In genomic region chr19:39327990-39328705, GRCh38 we compare ENCODE assay signal across 8 cellular contexts. TPM values are rescaled to one million over a fixed set of nuclear protein-coding genes. Genes with fewer than 3 reads are reported as not detected.
DNase-seq lines count a peak whose midpoint lies in the region; ATAC-seq and TF ChIP-seq lines count a peak whose summit lies in the region.

No MANE protein-coding gene starts in this region.

- H2AFZ ChIP-seq in OCI-LY3 (ENCODE audit: low read depth, low read length) = no peak overlapping the region

- no peaks in the 10 kb centered on the region for H3K79me2 ChIP-seq in OCI-LY3 (ENCODE audit: low read length)

- H3K9ac ChIP-seq in OCI-LY3 (ENCODE audit: low read length) = no peak overlapping the region

- no peaks in the 10 kb centered on the region for H3K27me3 ChIP-seq in CD4-positive, alpha-beta T cell (ENCODE audit: control insufficient read depth, insufficient read depth, low read length)
- H3K27me3 ChIP-seq in OCI-LY3 (ENCODE audit: low read depth, low read length) = no peaks in the 10 kb centered on the region
- H3K27me3 ChIP-seq in esophagus squamous epithelium = peaks cover 0 to 4% (median 0%) of the 10 kb centered on the region in 4 donors

- no peaks in the 10 kb centered on the region for H3K9me3 ChIP-seq in CD4-positive, alpha-beta T cell (ENCODE audit: control insufficient read depth, low read length)
- H3K9me3 ChIP-seq in OCI-LY3 (ENCODE audit: insufficient read depth, low read length) (no peaks in the 10 kb centered on the region), esophagus squamous epithelium (no peaks in the 10 kb centered on the region)

- H3K4me2 ChIP-seq in OCI-LY3 (ENCODE audit: low read length) = no peak overlapping the region

- H3K27ac ChIP-seq in CD4-positive, alpha-beta T cell (ENCODE audit: low read depth, low read length) = no peak overlapping the region
- H3K27ac ChIP-seq in OCI-LY3 (ENCODE audit: low read length) (no peak overlapping the region), esophagus squamous epithelium (no peak overlapping the region)

- 30 to 45% methylated on average over 14 to 16 of the region's 19 CpGs for WGBS in esophagus squamous epithelium, 2 donors

- intact Hi-C loops in CD4-positive, alpha-beta T cell (cut with DNase I, micrococcal nuclease) = loop anchor here (1.0 to 5.0 kb wide), 3 partner anchors 116 to 276 kb away; no protein-coding TSS in a partner anchor
- intact Hi-C loops in esophagus squamous epithelium (cut with DNase I) = loop anchor here (5.0 to 10.0 kb wide), 2 partner anchors 206 to 363 kb away; no protein-coding TSS in a partner anchor

- no peak for TF ChIP-seq POLR2A in esophagus squamous epithelium (IDR thresholded peaks at IDR 0.05)

- no peaks in the 10 kb centered on the region for H3K27me3 Mint-ChIP-seq in CD4-positive, alpha-beta T cell
- H3K27me3 Mint-ChIP-seq in activated T-cell treated with anti-CD3 and anti-CD28 coated beads, Interleukin-2, amount 50 U/mL, for 24 hours = no peaks in the 10 kb centered on the region
- H3K27me3 Mint-ChIP-seq in naive thymus-derived CD8-positive, alpha-beta T cell = no peaks in the 10 kb centered on the region
- no peaks in the 10 kb centered on the region for H3K27me3 Mint-ChIP-seq in stimulated activated memory B cell treated with anti-CD40 and anti-IgM and Interleukin-4, amounts not matched to agents 10 μg/mL and 1 μg/mL and 100 μg/mL, for 72 hours

- no peak overlapping the region for H3K4me3 ChIP-seq in OCI-LY3 (ENCODE audit: low read length)
- no peak overlapping the region for H3K4me3 ChIP-seq in esophagus squamous epithelium

- H3K4me3 Mint-ChIP-seq in CD4-positive, alpha-beta T cell = peak overlapping the region; percentile 68
- H3K4me3 Mint-ChIP-seq in activated T-cell treated with anti-CD3 and anti-CD28 coated beads, Interleukin-2, amount 50 U/mL, for 24 hours = no peak overlapping the region
- peak overlapping the region in 9 of 10 donors; percentile 14 to 74 (median 52) for H3K4me3 Mint-ChIP-seq in naive thymus-derived CD8-positive, alpha-beta T cell
- H3K4me3 Mint-ChIP-seq in stimulated activated memory B cell treated with anti-CD40 and anti-IgM and Interleukin-4, amounts not matched to agents 10 μg/mL and 1 μg/mL and 100 μg/mL, for 72 hours = no peak overlapping the region

- DNase-seq in CD4-positive, alpha-beta T cell = peak; percentile 71 to 89 (median 79)
- DNase-seq in HPDE6-E6E7 (ENCODE audit: extremely low spot score) (peak; percentile 76), esophagus squamous epithelium (lab: John Stamatoyannopoulos, UW) (no peak), cortex of kidney (lab: John Stamatoyannopoulos, UW) (no peak)
- peak; percentile 89 for DNase-seq in activated T-cell treated with anti-CD3 and anti-CD28 coated beads, Interleukin-2, amount 50 U/mL, for 24 hours
- DNase-seq in naive thymus-derived CD8-positive, alpha-beta T cell = peak; percentile 63 to 88 (median 78)

- peaks cover 34% of the 10 kb centered on the region for H3K4me1 Mint-ChIP-seq in CD4-positive, alpha-beta T cell (ENCODE audit: low read depth)
- peaks cover 46% of the 10 kb centered on the region for H3K4me1 Mint-ChIP-seq in activated T-cell treated with anti-CD3 and anti-CD28 coated beads, Interleukin-2, amount 50 U/mL, for 24 hours (ENCODE audit: low read depth)
- H3K4me1 Mint-ChIP-seq in naive thymus-derived CD8-positive, alpha-beta T cell = peaks cover 23 to 63% (median 50%) of the 10 kb centered on the region in 4 donors
- peaks cover 38% of the 10 kb centered on the region for H3K4me1 Mint-ChIP-seq in stimulated activated memory B cell treated with anti-CD40 and anti-IgM and Interleukin-4, amounts not matched to agents 10 μg/mL and 1 μg/mL and 100 μg/mL, for 72 hours

- POLR2A ChIA-PET in CD4-positive, alpha-beta T cell (lab: Charles Lee) = interaction anchor here (0.6 to 3.4 kb wide), 8 partner anchors 8 to 724 kb away, joined by 3 to 17 read pairs (median 3); partner anchors contain the start of genes GMFG, MED29, PAF1 and PAK4
- POLR2A ChIA-PET in naive thymus-derived CD8-positive, alpha-beta T cell (lab: Charles Lee) = interaction anchor here (1.1 to 1.5 kb wide), 4 partner anchors 14 to 206 kb away, joined by 3 to 5 read pairs (median 4); partner anchors contain the start of gene SAMD4B

- H4K20me1 ChIP-seq in OCI-LY3 (ENCODE audit: insufficient read depth, low read length) = no peaks in the 10 kb centered on the region

- H3K9me3 Mint-ChIP-seq in CD4-positive, alpha-beta T cell = no peaks in the 10 kb centered on the region
- no peaks in the 10 kb centered on the region for H3K9me3 Mint-ChIP-seq in activated T-cell treated with anti-CD3 and anti-CD28 coated beads, Interleukin-2, amount 50 U/mL, for 24 hours
- no peaks in the 10 kb centered on the region for H3K9me3 Mint-ChIP-seq in naive thymus-derived CD8-positive, alpha-beta T cell
- no peaks in the 10 kb centered on the region for H3K9me3 Mint-ChIP-seq in stimulated activated memory B cell treated with anti-CD40 and anti-IgM and Interleukin-4, amounts not matched to agents 10 μg/mL and 1 μg/mL and 100 μg/mL, for 72 hours

- peak; percentile 82 for ATAC-seq in CD4-positive, alpha-beta T cell (ENCODE audit: poor library complexity)
- peak; percentile 59 to 82 for ATAC-seq in naive thymus-derived CD8-positive, alpha-beta T cell
- peak; percentile 56 for ATAC-seq in stimulated activated memory B cell treated with anti-CD40 and anti-IgM and Interleukin-4, amounts not matched to agents 10 μg/mL and 1 μg/mL and 100 μg/mL, for 72 hours

- no peaks in the 10 kb centered on the region for H3K36me3 ChIP-seq in OCI-LY3 (replicated peaks; ENCODE audit: low read depth, low read length)
- no peaks in the 10 kb centered on the region for H3K36me3 ChIP-seq in esophagus squamous epithelium

- H3K4me1 ChIP-seq in OCI-LY3 (ENCODE audit: low read length) (no peaks in the 10 kb centered on the region), esophagus squamous epithelium (peaks cover 0 to 8% (median 0%) of the 10 kb centered on the region in 3 donors)

- H3K36me3 Mint-ChIP-seq in CD4-positive, alpha-beta T cell (ENCODE audit: low read depth) = peaks cover 63% of the 10 kb centered on the region
- H3K36me3 Mint-ChIP-seq in activated T-cell treated with anti-CD3 and anti-CD28 coated beads, Interleukin-2, amount 50 U/mL, for 24 hours (ENCODE audit: low read depth) = peaks cover 57% of the 10 kb centered on the region
- peaks cover 0 to 70% (median 8%) of the 10 kb centered on the region in 3 donors for H3K36me3 Mint-ChIP-seq in naive thymus-derived CD8-positive, alpha-beta T cell
- H3K36me3 Mint-ChIP-seq in stimulated activated memory B cell treated with anti-CD40 and anti-IgM and Interleukin-4, amounts not matched to agents 10 μg/mL and 1 μg/mL and 100 μg/mL, for 72 hours = peaks cover 27% of the 10 kb centered on the region

- peak; percentile 98 for TF ChIP-seq CTCF in CD4-positive, alpha-beta T cell (IDR thresholded peaks at IDR 0.05)
- peak; percentile 99 for TF ChIP-seq CTCF in OCI-LY3 (IDR thresholded peaks at IDR 0.05; ENCODE audit: low read depth, low read length)
- TF ChIP-seq CTCF in esophagus squamous epithelium (IDR thresholded peaks at IDR 0.05) = peak; percentile 82 to 98 (median 97)

- CTCF ChIA-PET in CD4-positive, alpha-beta T cell (lab: Charles Lee) = interaction anchor here (0.6 to 1.8 kb wide), 8 partner anchors 8 to 276 kb away, joined by 3 to 12 read pairs (median 3); partner anchors contain the start of genes GMFG, PAK4 and SAMD4B

- peak overlapping the region; percentile 83 for H3K27ac Mint-ChIP-seq in CD4-positive, alpha-beta T cell
- peak overlapping the region; percentile 86 for H3K27ac Mint-ChIP-seq in activated T-cell treated with anti-CD3 and anti-CD28 coated beads, Interleukin-2, amount 50 U/mL, for 24 hours
- peak overlapping the region; percentile 37 to 92 (median 82) for H3K27ac Mint-ChIP-seq in naive thymus-derived CD8-positive, alpha-beta T cell
- no peak overlapping the region for H3K27ac Mint-ChIP-seq in stimulated activated memory B cell treated with anti-CD40 and anti-IgM and Interleukin-4, amounts not matched to agents 10 μg/mL and 1 μg/mL and 100 μg/mL, for 72 hours

RNA-seq across cellular contexts. Expression of gene LRFN1, which starts 7.5 kb away (rescaled TPM):
- 1 to 10 TPM; 2.3 to 2.6 TPM for total RNA-seq in CD4-positive, alpha-beta T cell
- total RNA-seq in esophagus squamous epithelium = 1 to 10 TPM in 1 of 4 donors, under 1 TPM in 3; 0.35 to 1.3 (median 0.67) TPM
- total RNA-seq in naive thymus-derived CD8-positive, alpha-beta T cell = 10 to 100 TPM; 10.1 TPM
- polyA plus RNA-seq in naive thymus-derived CD8-positive, alpha-beta T cell = 1 to 10 TPM; 3.2 to 4.4 (median 3.5) TPM

RNA-seq across cellular contexts. Expression of gene GMFG, which starts 7.7 kb away (rescaled TPM):
- total RNA-seq in CD4-positive, alpha-beta T cell = 100 to 1,000 TPM; 352 to 367 TPM
- 10 to 100 TPM in 1 of 4 donors, 1 to 10 TPM in 3; 1.9 to 15.8 (median 4.5) TPM for total RNA-seq in esophagus squamous epithelium
- total RNA-seq in naive thymus-derived CD8-positive, alpha-beta T cell = 100 to 1,000 TPM; 373 to 393 TPM
- polyA plus RNA-seq in naive thymus-derived CD8-positive, alpha-beta T cell = 1,000 to 10,000 TPM; 1,026 to 1,392 (median 1,316) TPM

RNA-seq across cellular contexts. Expression of gene SAMD4B, which starts 14.1 kb away (rescaled TPM):
- 10 to 100 TPM; 65.0 to 66.9 TPM for total RNA-seq in CD4-positive, alpha-beta T cell
- total RNA-seq in esophagus squamous epithelium = 100 to 1,000 TPM in 1 of 4 donors, 10 to 100 TPM in 3; 49.1 to 131 (median 75.2) TPM
- total RNA-seq in naive thymus-derived CD8-positive, alpha-beta T cell = 10 to 100 TPM; 49.8 to 55.2 TPM
- 10 to 100 TPM in 1 of 3 donors, 1 to 10 TPM in 2; 5.4 to 12.3 (median 6.4) TPM for polyA plus RNA-seq in naive thymus-derived CD8-positive, alpha-beta T cell

RNA-seq across cellular contexts. Expression of gene IFNL1, which starts 31.9 kb away (rescaled TPM):
- not detected for total RNA-seq in CD4-positive, alpha-beta T cell
- total RNA-seq in esophagus squamous epithelium = not detected
- total RNA-seq in naive thymus-derived CD8-positive, alpha-beta T cell = not detected
- under 1 TPM in 1 of 3 donors, not detected in 2; 0.65 TPM for polyA plus RNA-seq in naive thymus-derived CD8-positive, alpha-beta T cell

RNA-seq across cellular contexts. Expression of gene IFNL2, which starts 60.0 kb away (rescaled TPM):
- not detected for total RNA-seq in CD4-positive, alpha-beta T cell
- not detected for total RNA-seq in esophagus squamous epithelium
- total RNA-seq in naive thymus-derived CD8-positive, alpha-beta T cell = not detected
- not detected for polyA plus RNA-seq in naive thymus-derived CD8-positive, alpha-beta T cell

Comparison
In these comparisons a context has a peak if more than half of its experiments do, and no peak if none do; other contexts are left out.
1. DNase-seq: peak in CD4-positive, alpha-beta T cell (10 of 10), HPDE6-E6E7 (single experiment), activated T-cell treated with anti-CD3 and anti-CD28 coated beads, Interleukin-2, amount 50 U/mL, for 24 hours (single experiment) and naive thymus-derived CD8-positive, alpha-beta T cell (10 of 10); none in esophagus squamous epithelium (single experiment) and cortex of kidney (single experiment).
2. H3K4me3 Mint-ChIP-seq: peak in CD4-positive, alpha-beta T cell (single experiment) and naive thymus-derived CD8-positive, alpha-beta T cell (9 of 10); none in activated T-cell treated with anti-CD3 and anti-CD28 coated beads, Interleukin-2, amount 50 U/mL, for 24 hours (single experiment) and stimulated activated memory B cell treated with anti-CD40 and anti-IgM and Interleukin-4, amounts not matched to agents 10 μg/mL and 1 μg/mL and 100 μg/mL, for 72 hours (single experiment).
3. RNA of gene GMFG, which starts 7.7 kb away (total RNA-seq): 373 to 393 TPM in naive thymus-derived CD8-positive, alpha-beta T cell and 352 to 367 TPM in CD4-positive, alpha-beta T cell; 1.9 to 15.8 TPM in esophagus squamous epithelium; every median in the first group is over 10 times any median in the second.
4. Peak in every context shown above with its lines, with median percentiles within 50 percentile points of each other: ATAC-seq and CTCF ChIP-seq.